8 cellular contexts compared by ENCODE assay signal in the genomic region with DNA sequence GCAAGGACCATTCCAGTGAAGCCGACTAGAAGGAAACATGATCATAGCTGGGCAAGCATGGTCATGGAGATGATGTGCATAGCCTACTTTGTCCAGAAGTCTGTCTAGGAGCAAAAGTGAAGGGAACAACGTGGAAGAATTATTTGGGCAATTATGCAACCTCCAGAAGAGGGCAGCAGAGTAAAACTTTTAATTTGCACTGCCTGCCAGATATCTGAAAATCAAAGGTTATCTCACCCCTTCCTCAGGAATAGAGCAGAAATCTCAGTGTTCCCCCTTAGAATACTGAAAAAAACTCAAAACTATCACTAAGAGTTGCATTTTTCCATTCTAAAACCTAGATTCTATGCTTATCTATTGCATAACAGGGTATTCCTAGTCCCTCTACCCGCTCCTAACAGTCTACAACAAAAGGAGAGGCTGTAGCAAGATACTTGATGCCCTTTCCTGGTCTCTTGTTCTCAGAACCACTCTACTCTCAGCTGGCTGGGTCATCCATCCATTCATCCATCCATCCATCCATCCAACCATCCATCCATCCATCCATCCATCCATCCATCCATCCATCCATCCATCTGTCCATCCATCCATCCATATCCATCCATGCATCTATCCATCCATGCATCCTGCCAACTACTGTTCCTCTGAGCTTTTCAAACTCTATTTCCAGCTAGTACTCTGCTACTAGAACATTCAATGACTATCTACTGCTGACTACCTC. TPM values are rescaled to one million over a fixed set of nuclear protein-coding genes. Genes with fewer than 3 reads are reported as not detected.
DNase-seq lines count a peak whose midpoint lies in the region; ATAC-seq, FAIRE-seq and TF ChIP-seq lines count a peak whose summit lies in the region.

No MANE protein-coding gene starts in this region.

- H3K4me1 ChIP-seq in KMS-11 (ENCODE audit: low read depth, poor library complexity, severe bottlenecking) (peaks cover 5% of the 10 kb centered on the region), H1 (replicated peaks in 1 of 4; ENCODE audit: control insufficient read depth in 3 of 4, insufficient read depth in 4 of 4, low read length in 3 of 4) (no peaks in the 10 kb centered on the region)

- H2BK120ac ChIP-seq in H1 (replicated peaks; ENCODE audit: low read depth, low read length), result no peak overlapping the region

- no peak overlapping the region for H2AFZ ChIP-seq in KMS-11 (ENCODE audit: low read depth)
- H2AFZ ChIP-seq in H1 (ENCODE audit: low read length), result no peak overlapping the region; the same call in 1 of the 2 replicates

- H3K4me3 ChIP-seq in KMS-11 (IDR thresholded peaks at IDR 0.05; ENCODE audit: insufficient read depth, low read depth, low read length) (no peak overlapping the region), H1 (ENCODE audit: extremely low read depth in 1 of 4, insufficient read depth in 2 of 4, low read depth in 3 of 4, low read length in 4 of 4) (no peak overlapping the region)

- no peak overlapping the region for H3K18ac ChIP-seq in H1 (ENCODE audit: extremely low read depth, low read length)

- no peak overlapping the region for H3K56ac ChIP-seq in H1 (replicated peaks; ENCODE audit: insufficient read length, low read depth, low read length)

- no peaks in the 10 kb centered on the region for H3K79me2 ChIP-seq in KMS-11 (ENCODE audit: insufficient read depth, low read depth)
- H3K79me2 ChIP-seq in H1 (ENCODE audit: control insufficient read depth in 1 of 2, insufficient read depth in 2 of 2, low read length in 2 of 2), result no peaks in the 10 kb centered on the region

- no peak overlapping the region for H4K91ac ChIP-seq in H1 (replicated peaks; ENCODE audit: insufficient read length, low read length)

- no peaks in the 10 kb centered on the region; the same call in 1 of the 2 replicates for H3K23me2 ChIP-seq in H1 (ENCODE audit: low read depth, low read length)

- H3K23ac ChIP-seq in H1 (ENCODE audit: insufficient read length), result no peak overlapping the region

- no peaks in the 10 kb centered on the region for H4K20me1 ChIP-seq in KMS-11 (ENCODE audit: insufficient read depth)
- no peaks in the 10 kb centered on the region for H4K20me1 ChIP-seq in H1 (replicated peaks in 1 of 2; ENCODE audit: control insufficient read depth in 1 of 2, insufficient read depth in 2 of 2, low read length in 2 of 2)

- TF ChIP-seq CTCF in KMS-11 (conservative IDR thresholded peaks at IDR 0.05; ENCODE audit: low read depth, low read length), result peak; percentile 85
- TF ChIP-seq CTCF in H1 (IDR thresholded peaks at IDR 0.05; ENCODE audit: control extremely low read depth in 1 of 3, insufficient read depth in 1 of 3, low read depth in 1 of 3, low read length in 3 of 3), result peak in 2 of 3 experiments; percentile 65 to 67; a peak in 3 of 4 replicates

- H3K27ac ChIP-seq in KMS-11 (no peak overlapping the region), H1 (ENCODE audit: low read depth, low read length) (no peak overlapping the region)

- WGBS in H1 (ENCODE audit: extremely low coverage in 1 of 2, insufficient coverage in 1 of 2, insufficient read length in 1 of 2, insufficient replicate concordance in 2 of 2, low coverage in 1 of 2, low lambda C conversion rate in 2 of 2, missing lambda C conversion rate in 1 of 2), 2 experiments, result 42% methylated on average over 3 of the region's 3 CpGs; no CpG with 5 or more reads in 1 of the 2 experiments

- no peak overlapping the region for H4K8ac ChIP-seq in H1 (ENCODE audit: extremely low read depth, insufficient read depth, low read length)

- no peak overlapping the region for H4K5ac ChIP-seq in H1 (ENCODE audit: insufficient read length, low read depth, low read length)

- H3K9ac ChIP-seq in KMS-11 (no peak overlapping the region), H1 (replicated peaks in 1 of 4; ENCODE audit: extremely low read depth in 1 of 4, low read depth in 3 of 4, low read length in 3 of 4) (no peak overlapping the region)

- H3K4ac ChIP-seq in H1 (replicated peaks; ENCODE audit: insufficient read length, low read depth, low read length), result no peak overlapping the region

- H2BK12ac ChIP-seq in H1 (ENCODE audit: low read depth, low read length), result no peak overlapping the region

- peaks cover 0 to 3% of the 10 kb centered on the region in 2 experiments; a peak in 1 of 4 replicates for H3K9me3 ChIP-seq in H1 (ENCODE audit: insufficient read depth in 2 of 2, low read depth in 1 of 2, low read length in 1 of 2)

- no peak for TF ChIP-seq EP300 in H1 (IDR thresholded peaks at IDR 0.05; ENCODE audit: borderline replicate concordance in 1 of 2, low read depth in 2 of 2, low read length in 2 of 2)

- no peaks in the 10 kb centered on the region for H3K36me3 ChIP-seq in KMS-11 (ENCODE audit: insufficient read depth)
- H3K36me3 ChIP-seq in H1 (ENCODE audit: control insufficient read depth in 2 of 4, insufficient read depth in 4 of 4, low read length in 3 of 4), result no peaks in the 10 kb centered on the region

- TF ChIP-seq POLR2A in H1 (IDR thresholded peaks at IDR 0.05; ENCODE audit: control extremely low read depth in 1 of 2, low read depth in 2 of 2, low read length in 2 of 2), result no peak

- H2BK5ac ChIP-seq in H1 (ENCODE audit: low read depth, low read length), result no peak overlapping the region

- no peak overlapping the region for H2BK20ac ChIP-seq in H1 (ENCODE audit: low read length)

- no peak overlapping the region for H2BK15ac ChIP-seq in H1 (ENCODE audit: low read length)

- POLR2A ChIA-PET in H1 (lab: Charles Lee; ENCODE audit: partially characterized antibody), result interaction anchor here (3.6 kb wide), 1 partner anchor 9 kb away, joined by 19 read pairs; a partner anchor contains a TSS

- DNase-seq in stimulated activated CD8-positive, alpha-beta memory T cell treated with anti-CD3 and anti-CD28 coated beads, Interleukin-12 subunit alpha, Interleukin-12 subunit beta, amount 100 ng/mL, for 1 hour (ENCODE audit: low read depth), result peak; percentile 15
- DNase-seq in stimulated activated CD8-positive, alpha-beta memory T cell treated with anti-CD3 and anti-CD28 coated beads, Interleukin-4, amount 100 ng/mL, for 48 hours, result no peak
- peak; percentile 40 for DNase-seq in SKM-1 treated with dmso at 0.1 percent for 144 hours (lab: John Stamatoyannopoulos, UW; ENCODE audit: unreplicated experiment)
- peak in 1 of 2 experiments; percentile 52 for DNase-seq in H1 (ENCODE audit: low read depth in 1 of 2, low spot score in 2 of 2)
- DNase-seq in midbrain (lab: John Stamatoyannopoulos, UW), result peak; percentile 48

- H3K27me3 ChIP-seq in KMS-11 (ENCODE audit: insufficient read depth, low read depth) (no peaks in the 10 kb centered on the region), H1 (replicated peaks in 1 of 4; ENCODE audit: control insufficient read depth in 3 of 4, extremely low read depth in 1 of 4, insufficient read depth in 3 of 4, low read length in 3 of 4) (no peaks in the 10 kb centered on the region)

- no peak overlapping the region for H3K14ac ChIP-seq in H1 (ENCODE audit: insufficient read length)

- FAIRE-seq in H1 (lab: Jason Lieb, UNC), result peak; percentile 92

- no peak overlapping the region for H2AK5ac ChIP-seq in H1 (ENCODE audit: low read depth, low read length)

- CTCF ChIA-PET in H1 (lab: Charles Lee; ENCODE audit: partially characterized antibody), result interaction anchor here (0.7 to 4.9 kb wide), 24 partner anchors 9 to 637 kb away, joined by 3 to 22 read pairs (median 4); a partner anchor contains a TSS

- H3K4me2 ChIP-seq in KMS-11, result no peak overlapping the region
- no peak overlapping the region for H3K4me2 ChIP-seq in H1 (ENCODE audit: insufficient read depth in 1 of 2, low read depth in 2 of 2, low read length in 2 of 2)

- ATAC-seq in HG03521 (IDR thresholded peaks at IDR 0.05; ENCODE audit: unreplicated experiment), result no peak
- no peak for ATAC-seq in HG03045 (IDR thresholded peaks at IDR 0.05; ENCODE audit: unreplicated experiment)

- no peaks in the 10 kb centered on the region for H3K79me1 ChIP-seq in H1 (ENCODE audit: low read depth, low read length)

- peak; percentile 86 for TF ChIP-seq RAD21 in H1 (IDR thresholded peaks at IDR 0.05 in 1 of 2, conservative IDR thresholded peaks at IDR 0.05 in 1 of 2; ENCODE audit: low read depth in 2 of 2, low read length in 2 of 2)

TF ChIP-seq in H1, 55 proteins besides CTCF, POLR2A, EP300 and RAD21 (continues in another document):
- no peak for TF ChIP-seq GTF2F1 (IDR thresholded peaks at IDR 0.05; ENCODE audit: borderline replicate concordance, low read depth, low read length)
- TF ChIP-seq BRCA1 (IDR thresholded peaks at IDR 0.05; ENCODE audit: low read depth, low read length), result no peak

RNA-seq across cellular contexts. Expression of a gene that starts 8.4 kb away (rescaled TPM):
- total RNA-seq in H1 (2021; fragmentation: NEBNext Ultra II Directional; extraction: Animal tissue kit (Norgen Biotek cat#: 25700)), result 11.9 and 13.3 TPM in 2 replicates
- 3.3 and 4.5 TPM in 2 replicates for polyA plus RNA-seq in H1 (2011; rRNA removed)
- 7.2 TPM for polyA plus RNA-seq in H1 (2011; cell fraction: cytosol; rRNA removed)
- 1.7 TPM for polyA plus RNA-seq in H1 (2011; cell fraction: nucleus; rRNA removed)
- polyA plus RNA-seq in H1 (2012, experiment 1 of 2), result 7.4 to 9.8 TPM (median 8.3 TPM) in 4 replicates
- polyA plus RNA-seq in H1 (2012, experiment 2 of 2), result 4.6 TPM
- polyA plus RNA-seq in H1 (2013, experiment 1 of 2), result 7.6 TPM
- 6.5 TPM for polyA plus RNA-seq in H1 (2013, experiment 2 of 2)
- 5.8 and 7.9 TPM in 2 replicates for polyA minus RNA-seq in H1 (2011; rRNA and poly(A)+ RNA removed)
- polyA minus RNA-seq in H1 (2011; cell fraction: cytosol; rRNA and poly(A)+ RNA removed), result 6.9 TPM
- polyA minus RNA-seq in H1 (2011; cell fraction: nucleus; rRNA and poly(A)+ RNA removed), result 14.5 TPM

RNA-seq across cellular contexts. Expression of a gene that starts 50.9 kb away (rescaled TPM):
- 32.9 and 33.3 TPM in 2 replicates for total RNA-seq in H1 (2021; fragmentation: NEBNext Ultra II Directional; extraction: Animal tissue kit (Norgen Biotek cat#: 25700))
- 7.7 and 9.6 TPM in 2 replicates for polyA plus RNA-seq in H1 (2011; rRNA removed)
- polyA plus RNA-seq in H1 (2011; cell fraction: cytosol; rRNA removed), result 9.2 TPM
- polyA plus RNA-seq in H1 (2011; cell fraction: nucleus; rRNA removed), result 12.7 TPM
- 14.4 to 27.8 TPM (median 17.6 TPM) in 4 replicates for polyA plus RNA-seq in H1 (2012, experiment 1 of 2)
- polyA plus RNA-seq in H1 (2012, experiment 2 of 2), result 0.70 TPM
- polyA plus RNA-seq in H1 (2013, experiment 1 of 2), result 13.0 TPM
- 12.4 TPM for polyA plus RNA-seq in H1 (2013, experiment 2 of 2)
- polyA minus RNA-seq in H1 (2011; rRNA and poly(A)+ RNA removed), result 37.5 and 52.8 TPM in 2 replicates
- 16.1 TPM for polyA minus RNA-seq in H1 (2011; cell fraction: cytosol; rRNA and poly(A)+ RNA removed)
- polyA minus RNA-seq in H1 (2011; cell fraction: nucleus; rRNA and poly(A)+ RNA removed), result 28.2 TPM
